22 cellular contexts compared by ENCODE assay signal in genomic region chr15:98513428-98513991, GRCh38.
"Had no signal": no experiment of that assay in that cellular context is flagged by ENCODE, and none has a peak within 500 bp of the region (broad histone marks: within the 10 kb centered on the region; RNA-seq: fewer than 3 reads in every experiment).

No MANE protein-coding gene starts in this region.

- H3K4me2 ChIP-seq: neural progenitor cell had no signal

- ATAC-seq: effector memory CD8-positive, alpha-beta T cell; lower lobe of right lung; naive thymus-derived CD8-positive, alpha-beta T cell; upper lobe of right lung had no signal

- FAIRE-seq: astrocyte, colon, endothelial cell of umbilical vein had no signal

- H3K4me3 ChIP-seq: breast epithelium, lower lobe of right lung, neural progenitor cell, spleen, upper lobe of right lung had no signal

- H3K4me1 ChIP-seq: breast epithelium, lower lobe of right lung, neural progenitor cell, spleen, upper lobe of right lung had no signal

- DNase-seq: activated CD4-positive, alpha-beta memory T cell treated with anti-CD3 and anti-CD28 coated beads for 36 hours; activated CD4-positive, alpha-beta T cell treated with anti-CD3 and anti-CD28 coated beads for 48 hours; activated naive CD4-positive, alpha-beta T cell treated with Interleukin-2 at 50 U/mL for 16 hours; activated naive CD8-positive, alpha-beta T cell treated with anti-CD3 and anti-CD28 coated beads for 36 hours; activated T-cell treated with anti-CD3 and anti-CD28 coated beads, Interleukin-2, amount 50 U/mL, for 48 hours; effector memory CD8-positive, alpha-beta T cell; foreskin fibroblast; immature natural killer cell; lower lobe of right lung; naive thymus-derived CD8-positive, alpha-beta T cell; retina; spleen; stimulated activated CD4-positive, alpha-beta T cell treated with anti-CD3 and anti-CD28 coated beads, Interleukin-4, amount 100 ng/mL, for 1 hour; stimulated activated naive CD4-positive, alpha-beta T cell treated with Interleukin-2 at 50 U/mL for 16 hours; SW 1271; T-helper 2 cell; upper lobe of right lung had no signal

- H3K9me3 ChIP-seq: breast epithelium, lower lobe of right lung, spleen, upper lobe of right lung had no signal

- H3K27ac ChIP-seq: breast epithelium, lower lobe of right lung, neural progenitor cell, spleen, upper lobe of right lung had no signal
